In the genomic region with DNA sequence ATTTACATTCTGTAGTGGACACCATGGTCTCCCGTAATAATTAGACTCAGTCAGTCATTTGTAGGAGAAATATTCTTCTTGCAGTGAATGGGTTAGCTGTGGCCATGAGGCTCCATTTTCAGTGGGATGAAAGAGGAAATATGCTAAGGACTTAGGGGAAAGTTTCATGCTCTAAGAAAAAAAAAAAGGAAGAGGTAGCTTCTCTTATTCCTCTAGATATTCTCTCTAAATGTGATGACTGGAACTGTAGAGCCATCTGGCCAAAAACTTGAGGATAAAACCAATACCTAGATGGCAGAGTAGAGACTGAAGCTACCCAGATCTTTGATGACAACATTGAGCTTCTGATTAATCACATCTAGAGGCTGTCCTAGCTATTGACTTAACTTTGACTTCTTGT, we compare ENCODE assay signal across 21 cellular contexts.
"Had no signal": no experiment of that assay in that cellular context is flagged by ENCODE, and none has a peak within 500 bp of the region (broad histone marks: within the 10 kb centered on the region; RNA-seq: fewer than 3 reads in every experiment).

No MANE protein-coding gene starts in this region.

- H3K36me3 Mint-ChIP-seq: mesothelial cell of epicardium; natural killer cell treated with Interleukin-12 subunit alpha and Interleukin-12 subunit beta and Interleukin-15 and Interleukin-18, amount 100 ng/mL, for 72 hours had no signal

- H3K4me1 Mint-ChIP-seq: activated T-helper 17 cell treated with anti-CD3 and anti-CD28 coated beads, Interleukin-2, amount 50 U/mL, for 72 hours had no signal

- H3K27ac Mint-ChIP-seq: activated naive CD4-positive, alpha-beta T cell treated with anti-CD3 and anti-CD28 coated beads, Interleukin-2, amount 50 U/mL, for 72 hours; activated T-cell treated with anti-CD3 and anti-CD28 coated beads, Interleukin-2, amount 50 U/mL, for 24 hours; activated T-helper 17 cell treated with anti-CD3 and anti-CD28 coated beads, Interleukin-2, amount 50 U/mL, for 72 hours; dendritic cell treated with granulocyte-macrophage colony-stimulating factor and Interleukin-4, amounts not matched to agents 40 ng/mL and 50 ng/mL, for 4 days; mesothelial cell of epicardium; natural killer cell treated with Interleukin-12 subunit alpha and Interleukin-12 subunit beta and Interleukin-15 and Interleukin-18, amount 100 ng/mL, for 72 hours had no signal

- H3K9me3 Mint-ChIP-seq: activated T-cell treated with anti-CD3 and anti-CD28 coated beads, Interleukin-2, amount 50 U/mL, for 24 hours; activated T-helper 17 cell treated with anti-CD3 and anti-CD28 coated beads, Interleukin-2, amount 50 U/mL, for 72 hours; dendritic cell treated with granulocyte-macrophage colony-stimulating factor and Interleukin-4, amounts not matched to agents 40 ng/mL and 50 ng/mL, for 4 days; mesothelial cell of epicardium; natural killer cell treated with Interleukin-12 subunit alpha and Interleukin-12 subunit beta and Interleukin-15 and Interleukin-18, amount 100 ng/mL, for 72 hours had no signal

- DNase-seq: activated CD4-positive, alpha-beta T cell treated with anti-CD3 and anti-CD28 coated beads, Interleukin-2, amount 50 U/mL, for 4 hours; activated CD8-positive, alpha-beta memory T cell treated with anti-CD3 and anti-CD28 coated beads for 24 hours; activated CD8-positive, alpha-beta memory T cell treated with anti-CD3 and anti-CD28 coated beads, Interleukin-2, amount 50 U/mL, for 4 hours; activated T-cell treated with anti-CD3 and anti-CD28 coated beads, Interleukin-2, amount 50 U/mL, for 24 hours; aorta; brain microvascular endothelial cell; caudate nucleus; effector CD4-positive, alpha-beta T cell; heart right ventricle; kidney; lower lobe of right lung; ovary; psoas muscle; stimulated activated CD4-positive, alpha-beta T cell treated with anti-CD3 and anti-CD28 coated beads, Interleukin-4, amount 100 ng/mL, for 24 hours; stimulated activated naive CD8-positive, alpha-beta T cell treated with anti-CD3 and anti-CD28 coated beads, Interleukin-15, Interleukin-2, amounts not matched to agents 100 U/mL and 50 U/mL, for 24 hours; upper lobe of left lung had no signal

- ATAC-seq: activated naive CD4-positive, alpha-beta T cell treated with anti-CD3 and anti-CD28 coated beads, Interleukin-2, amount 50 U/mL, for 72 hours; activated T-helper 17 cell treated with anti-CD3 and anti-CD28 coated beads, Interleukin-2, amount 50 U/mL, for 72 hours; heart right ventricle; natural killer cell treated with Interleukin-12 subunit alpha and Interleukin-12 subunit beta and Interleukin-15 and Interleukin-18, amount 100 ng/mL, for 72 hours; psoas muscle; stimulated activated naive CD8-positive, alpha-beta T cell treated with anti-CD3 and anti-CD28 coated beads, Interleukin-15, Interleukin-2, amounts not matched to agents 100 U/mL and 50 U/mL, for 24 hours had no signal

- H3K4me3 Mint-ChIP-seq: activated T-cell treated with anti-CD3 and anti-CD28 coated beads, Interleukin-2, amount 50 U/mL, for 24 hours; activated T-helper 17 cell treated with anti-CD3 and anti-CD28 coated beads, Interleukin-2, amount 50 U/mL, for 72 hours; dendritic cell treated with granulocyte-macrophage colony-stimulating factor and Interleukin-4, amounts not matched to agents 40 ng/mL and 50 ng/mL, for 4 days; mesothelial cell of epicardium; natural killer cell treated with Interleukin-12 subunit alpha and Interleukin-12 subunit beta and Interleukin-15 and Interleukin-18, amount 100 ng/mL, for 72 hours had no signal

- H3K27me3 Mint-ChIP-seq: activated T-cell treated with anti-CD3 and anti-CD28 coated beads, Interleukin-2, amount 50 U/mL, for 24 hours; activated T-helper 17 cell treated with anti-CD3 and anti-CD28 coated beads, Interleukin-2, amount 50 U/mL, for 72 hours had no signal
